ENCODE assay signal across 1 cellular context in the genomic region with DNA sequence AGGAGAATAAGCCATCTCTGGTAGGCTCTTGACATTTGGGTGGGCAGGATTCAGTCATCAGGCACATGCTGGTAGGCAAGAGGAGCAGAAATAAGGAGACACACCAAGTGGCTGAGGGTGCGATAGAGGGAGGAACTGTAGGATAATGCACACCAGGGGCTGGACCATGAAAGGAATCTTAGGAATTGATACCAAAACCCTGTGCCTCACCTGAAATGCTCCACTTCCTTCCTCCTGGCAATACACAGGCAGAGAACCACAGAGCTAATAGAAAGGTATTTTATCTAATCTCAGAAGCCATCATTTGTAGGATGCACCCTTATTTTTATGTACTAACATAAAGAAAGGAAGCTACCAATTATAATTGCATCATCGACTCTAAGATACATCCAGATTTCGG.
TF ChIP-seq lines count a peak whose summit lies in the region.

No MANE protein-coding gene starts in this region.

TF ChIP-seq in IMR-90, 13 proteins besides CTCF, POLR2A, EP300 and RAD21:
- TF ChIP-seq RFX5 (IDR thresholded peaks at IDR 0.05; ENCODE audit: low read depth, low read length) = no peak
- no peak for TF ChIP-seq NFE2L2 (IDR thresholded peaks at IDR 0.05; ENCODE audit: low read depth, low read length)
- TF ChIP-seq, protein P1, sequence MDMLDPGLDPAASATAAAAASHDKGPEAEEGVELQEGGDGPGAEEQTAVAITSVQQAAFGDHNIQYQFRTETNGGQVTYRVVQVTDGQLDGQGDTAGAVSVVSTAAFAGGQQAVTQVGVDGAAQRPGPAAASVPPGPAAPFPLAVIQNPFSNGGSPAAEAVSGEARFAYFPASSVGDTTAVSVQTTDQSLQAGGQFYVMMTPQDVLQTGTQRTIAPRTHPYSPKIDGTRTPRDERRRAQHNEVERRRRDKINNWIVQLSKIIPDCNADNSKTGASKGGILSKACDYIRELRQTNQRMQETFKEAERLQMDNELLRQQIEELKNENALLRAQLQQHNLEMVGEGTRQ (IDR thresholded peaks at IDR 0.05; ENCODE audit: low read depth, low read length) = no peak
- TF ChIP-seq BHLHE40 (IDR thresholded peaks at IDR 0.05; ENCODE audit: low read depth, low read length) = no peak
- no peak for TF ChIP-seq MXI1 (IDR thresholded peaks at IDR 0.05; ENCODE audit: borderline replicate concordance, low read depth, low read length)
- TF ChIP-seq ELK1 (IDR thresholded peaks at IDR 0.05; ENCODE audit: borderline replicate concordance, low read depth, low read length) = no peak
- no peak for TF ChIP-seq MAFK (IDR thresholded peaks at IDR 0.05; ENCODE audit: low read depth, low read length)
- TF ChIP-seq MAZ (IDR thresholded peaks at IDR 0.05; ENCODE audit: borderline replicate concordance, low read depth, low read length) = no peak
- no peak for TF ChIP-seq CHD1 (IDR thresholded peaks at IDR 0.05; ENCODE audit: low read depth, low read length)
- no peak for TF ChIP-seq SMC3 (IDR thresholded peaks at IDR 0.05; ENCODE audit: low read depth, low read length)
- no peak for TF ChIP-seq RCOR1 (IDR thresholded peaks at IDR 0.05; ENCODE audit: insufficient replicate concordance, low read length)
- no peak for TF ChIP-seq CEBPB (IDR thresholded peaks at IDR 0.05; ENCODE audit: low read depth, low read length)
- no peak for TF ChIP-seq FOS (IDR thresholded peaks at IDR 0.05; ENCODE audit: low read depth, low read length)
